Comparison of ENCODE assay signal across 19 cellular contexts in the genomic region with DNA sequence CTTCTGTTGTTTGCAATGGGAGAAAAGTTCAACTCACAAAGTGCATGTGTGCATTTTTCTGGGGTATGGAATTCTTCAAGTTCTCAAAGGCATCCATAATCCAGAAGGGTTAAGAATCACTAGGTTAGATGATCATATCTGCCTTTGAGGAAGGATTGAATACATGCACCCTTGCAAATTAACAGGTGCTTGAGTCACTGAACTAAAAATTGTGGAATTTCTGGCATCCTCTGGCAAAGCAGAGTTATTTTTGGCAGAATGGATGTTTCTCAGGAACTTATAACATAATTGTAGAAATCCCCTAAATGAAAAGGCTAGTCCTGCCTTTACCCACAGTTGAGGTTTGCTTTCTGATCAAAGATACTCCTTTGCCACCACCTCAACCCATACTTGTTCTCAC.
DNase-seq lines count a peak whose midpoint lies in the region; ATAC-seq and TF ChIP-seq lines count a peak whose summit lies in the region.
"Had no signal": no experiment of that assay in that cellular context is flagged by ENCODE, and none has a peak within 500 bp of the region (broad histone marks: within the 10 kb centered on the region; RNA-seq: fewer than 3 reads in every experiment).

No MANE protein-coding gene starts in this region.

- H3K9me3 ChIP-seq in neural progenitor cell (ENCODE audit: low read depth): no peaks in the 10 kb centered on the region
- no peaks in the 10 kb centered on the region for H3K9me3 ChIP-seq in PC-3 (ENCODE audit: low read length)
- H3K9me3 ChIP-seq: HAP-1, MG63, SJSA1 had no signal

- H3F3A ChIP-seq in neural progenitor cell (ENCODE audit: low read depth) (no peaks in the 10 kb centered on the region), PC-3 (ENCODE audit: low read length, unreplicated experiment) (no peaks in the 10 kb centered on the region)

- H3K4me1 Mint-ChIP-seq in neural progenitor cell: peaks cover 4% of the 10 kb centered on the region
- peaks cover 4% of the 10 kb centered on the region for H3K4me1 Mint-ChIP-seq in osteocyte (ENCODE audit: unreplicated experiment)

- CTCF ChIA-PET in PC-3 (lab: Charles Lee): no interaction called here

- H3K27me3 ChIP-seq in neural progenitor cell (no peaks in the 10 kb centered on the region), PC-3 (ENCODE audit: low read length) (no peaks in the 10 kb centered on the region)
- H3K27me3 ChIP-seq: MG63, SJSA1 had no signal

- H3K9ac ChIP-seq in neural progenitor cell (no peak overlapping the region), PC-3 (ENCODE audit: low read length) (no peak overlapping the region)
- H3K9ac ChIP-seq: KMS-11 had no signal

- peak; percentile 17 for DNase-seq in AG20443 (ENCODE audit: low spot score)
- DNase-seq in astrocyte of the hippocampus (ENCODE audit: low read depth, low spot score): peak; percentile 74
- DNase-seq in myocyte (ENCODE audit: low read depth): peak; percentile 27
- no peak for DNase-seq in GDM1 (lab: John Stamatoyannopoulos, UW)
- DNase-seq in neural progenitor cell (ENCODE audit: low spot score): no peak
- DNase-seq in PC-3: no peak
- DNase-seq in osteocyte (ENCODE audit: extremely low spot score, unreplicated experiment): no peak
- DNase-seq: Calu3; CD4-positive, alpha-beta T cell; DMS79; MG63; NCI-H1105; NCI-H1694 treated with DMSO at 0.1 percent for 48 hours; NCI-H510A had no signal

- no TSS peak for BruUV-seq in PC-3 (replicated peaks; lab: Mats Ljungman, UMichigan)

- H3K36me3 ChIP-seq in neural progenitor cell: no peaks in the 10 kb centered on the region
- no peaks in the 10 kb centered on the region for H3K36me3 ChIP-seq in PC-3 (ENCODE audit: low read depth, low read length)
- H3K36me3 ChIP-seq: HAP-1, MG63, SJSA1 had no signal

- POLR2A ChIA-PET in PC-3 (lab: Charles Lee; ENCODE audit: unreplicated experiment): no interaction called here

- no peak overlapping the region for H3K27ac Mint-ChIP-seq in neural progenitor cell
- no peak overlapping the region for H3K27ac Mint-ChIP-seq in osteocyte (ENCODE audit: unreplicated experiment)
- H3K27ac Mint-ChIP-seq: B cell; CD4-positive, alpha-beta T cell had no signal

- no peaks in the 10 kb centered on the region for H3K9me3 Mint-ChIP-seq in neural progenitor cell
- no peaks in the 10 kb centered on the region for H3K9me3 Mint-ChIP-seq in osteocyte (ENCODE audit: unreplicated experiment)
- H3K9me3 Mint-ChIP-seq: CD4-positive, alpha-beta T cell had no signal

- H3K27me3 Mint-ChIP-seq in neural progenitor cell (ENCODE audit: insufficient read depth, low read depth) (no peaks in the 10 kb centered on the region), osteocyte (ENCODE audit: unreplicated experiment) (peaks cover 4% of the 10 kb centered on the region)
- H3K27me3 Mint-ChIP-seq: CD4-positive, alpha-beta T cell had no signal

- H3K27ac ChIP-seq in neural progenitor cell (no peak overlapping the region), PC-3 (ENCODE audit: low read length) (no peak overlapping the region)
- H3K27ac ChIP-seq: KMS-11, SJSA1 had no signal

- no peak overlapping the region for H3K4me2 ChIP-seq in neural progenitor cell
- H3K4me2 ChIP-seq in PC-3 (ENCODE audit: low read length): no peak overlapping the region
- H3K4me2 ChIP-seq: KMS-11 had no signal

- TF ChIP-seq CTCF in neural progenitor cell (IDR thresholded peaks at IDR 0.05) (no peak), PC-3 (conservative IDR thresholded peaks at IDR 0.05; ENCODE audit: low read depth, low read length) (no peak), osteocyte (IDR thresholded peaks at IDR 0.05) (no peak)

- H3K4me3 ChIP-seq in neural progenitor cell: no peak overlapping the region
- no peak overlapping the region for H3K4me3 ChIP-seq in PC-3 (ENCODE audit: low read length)
- H3K4me3 ChIP-seq: HAP-1, MG63, SJSA1 had no signal

- intact Hi-C loops in PC-3 (cut with micrococcal nuclease): no loop called here

- no peaks in the 10 kb centered on the region for H3K79me2 ChIP-seq in neural progenitor cell (ENCODE audit: low read depth)
- H3K79me2 ChIP-seq in PC-3 (ENCODE audit: low read length): no peaks in the 10 kb centered on the region

- H2AFZ ChIP-seq in neural progenitor cell (replicated peaks) (no peak overlapping the region), PC-3 (ENCODE audit: low read length) (no peak overlapping the region)

- no peak for ATAC-seq in PC-3

- H3K4me3 Mint-ChIP-seq in neural progenitor cell (no peak overlapping the region), osteocyte (ENCODE audit: unreplicated experiment) (no peak overlapping the region)
- H3K4me3 Mint-ChIP-seq: B cell; CD4-positive, alpha-beta T cell had no signal

- H3K36me3 Mint-ChIP-seq in neural progenitor cell (no peaks in the 10 kb centered on the region), osteocyte (ENCODE audit: unreplicated experiment) (no peaks in the 10 kb centered on the region)

- TF ChIP-seq EP300 in Ishikawa (IDR thresholded peaks at IDR 0.05; ENCODE audit: borderline replicate concordance): no peak

- H3K9me2 ChIP-seq in PC-3 (replicated peaks; ENCODE audit: low read length): no peaks in the 10 kb centered on the region

- no peaks in the 10 kb centered on the region for H4K20me1 ChIP-seq in neural progenitor cell (ENCODE audit: low read depth)
- no peaks in the 10 kb centered on the region for H4K20me1 ChIP-seq in PC-3 (ENCODE audit: low read length)

- H3K4me1 ChIP-seq in neural progenitor cell (peaks cover 8% of the 10 kb centered on the region), PC-3 (ENCODE audit: insufficient read depth, low read length) (peaks cover 18% of the 10 kb centered on the region)

- no peak for TF ChIP-seq RAD21 in Ishikawa (IDR thresholded peaks at IDR 0.05; ENCODE audit: low read depth)

TF ChIP-seq in Ishikawa, 13 proteins besides CTCF, POLR2A, EP300 and RAD21:
- no peak for TF ChIP-seq TCF12 (IDR thresholded peaks at IDR 0.05; ENCODE audit: low read depth)
- TF ChIP-seq NFIC (IDR thresholded peaks at IDR 0.05): peak; percentile 21; the same call in 1 of the 2 replicates
- TF ChIP-seq TEAD4 (IDR thresholded peaks at IDR 0.05): peak; percentile 42; the same call in 1 of the 2 replicates

Comparison
In these comparisons a context has a peak if more than half of its experiments do, and no peak if none do; other contexts are left out.
1. DNase-seq: peak in AG20443 (single experiment), astrocyte of the hippocampus (single experiment) and myocyte (single experiment); none in GDM1 (single experiment), neural progenitor cell (single experiment), PC-3 (single experiment) and osteocyte (single experiment).